ENCODE assay signal across 8 cellular contexts in the genomic region with DNA sequence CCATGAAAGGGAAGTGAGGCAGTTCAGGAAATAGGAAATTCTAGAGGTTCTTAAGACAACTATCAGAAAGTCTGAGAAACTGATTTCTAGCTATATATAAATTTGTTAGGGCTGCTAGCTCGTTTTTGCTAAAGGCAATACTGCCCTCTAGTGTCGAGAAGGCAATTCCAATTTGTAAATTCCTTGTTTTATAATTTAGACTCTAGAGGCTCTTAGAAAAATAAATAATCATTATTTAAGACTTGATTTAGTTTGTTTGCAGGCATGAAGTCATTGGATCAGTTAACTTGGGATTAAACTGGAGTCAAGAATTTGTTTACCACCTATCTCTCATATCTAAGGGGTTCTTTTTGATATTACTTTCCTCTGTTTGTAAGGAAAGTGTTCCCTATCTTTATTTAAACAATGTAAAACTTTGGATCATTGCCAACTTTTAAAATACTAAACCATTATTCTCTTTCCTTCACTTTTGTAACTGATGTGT.
DNase-seq lines count a peak whose midpoint lies in the region; ATAC-seq and TF ChIP-seq lines count a peak whose summit lies in the region.

No MANE protein-coding gene starts in this region.

- no peak overlapping the region for H3K27ac Mint-ChIP-seq in activated CD8-positive, alpha-beta T cell treated with anti-CD3 and anti-CD28 coated beads for 36 hours

- intact Hi-C loops in activated CD8-positive, alpha-beta T cell treated with anti-CD3 and anti-CD28 coated beads for 36 hours (cut with micrococcal nuclease): loop anchor here (2.0 to 10.0 kb wide), 2 partner anchors 828 to 866 kb away; no protein-coding TSS in a partner anchor

- H3K27me3 Mint-ChIP-seq in activated CD8-positive, alpha-beta T cell treated with anti-CD3 and anti-CD28 coated beads for 36 hours: no peaks in the 10 kb centered on the region

- ATAC-seq in HG02678 (IDR thresholded peaks at IDR 0.05; ENCODE audit: unreplicated experiment) (peak; percentile 45), HG02571 (IDR thresholded peaks at IDR 0.05; ENCODE audit: unreplicated experiment) (no peak), GM18907 (IDR thresholded peaks at IDR 0.05; ENCODE audit: unreplicated experiment) (no peak)
- ATAC-seq in activated CD8-positive, alpha-beta T cell treated with anti-CD3 and anti-CD28 coated beads for 36 hours: no peak

- POLR2A ChIA-PET in activated CD8-positive, alpha-beta T cell treated with anti-CD3 and anti-CD28 coated beads for 36 hours (lab: Charles Lee): interaction anchor here (0.6 kb wide), 1 partner anchor 585 kb away, joined by 3 read pairs; no protein-coding TSS in a partner anchor

- no peaks in the 10 kb centered on the region for H3K36me3 Mint-ChIP-seq in activated CD8-positive, alpha-beta T cell treated with anti-CD3 and anti-CD28 coated beads for 36 hours (ENCODE audit: low read depth)

- H3K4me3 Mint-ChIP-seq in activated CD8-positive, alpha-beta T cell treated with anti-CD3 and anti-CD28 coated beads for 36 hours: no peak overlapping the region

- no peaks in the 10 kb centered on the region for H3K4me1 Mint-ChIP-seq in activated CD8-positive, alpha-beta T cell treated with anti-CD3 and anti-CD28 coated beads for 36 hours (ENCODE audit: low read depth)

- DNase-seq in DMS79 (lab: John Stamatoyannopoulos, UW): peak; percentile 26
- DNase-seq in NCI-H524 treated with DMSO at 0.1 percent for 48 hours (lab: John Stamatoyannopoulos, UW): peak; percentile 42
- DNase-seq in activated CD8-positive, alpha-beta T cell treated with anti-CD3 and anti-CD28 coated beads for 36 hours: peak; percentile 30
- peak; percentile 4 for DNase-seq in germinal center (ENCODE audit: low spot score)
- peak; percentile 52 for DNase-seq in retina

- TF ChIP-seq CTCF in activated CD8-positive, alpha-beta T cell treated with anti-CD3 and anti-CD28 coated beads for 36 hours (IDR thresholded peaks at IDR 0.05): peak; percentile 88

- H3K9me3 Mint-ChIP-seq in activated CD8-positive, alpha-beta T cell treated with anti-CD3 and anti-CD28 coated beads for 36 hours: no peaks in the 10 kb centered on the region

- CTCF ChIA-PET in activated CD8-positive, alpha-beta T cell treated with anti-CD3 and anti-CD28 coated beads for 36 hours (lab: Charles Lee): interaction anchor here (0.6 to 3.6 kb wide), 10 partner anchors 9 to 1174 kb away, joined by 3 to 30 read pairs (median 4); no protein-coding TSS in a partner anchor
